ENCODE assay signal across 21 cellular contexts in the genomic region with DNA sequence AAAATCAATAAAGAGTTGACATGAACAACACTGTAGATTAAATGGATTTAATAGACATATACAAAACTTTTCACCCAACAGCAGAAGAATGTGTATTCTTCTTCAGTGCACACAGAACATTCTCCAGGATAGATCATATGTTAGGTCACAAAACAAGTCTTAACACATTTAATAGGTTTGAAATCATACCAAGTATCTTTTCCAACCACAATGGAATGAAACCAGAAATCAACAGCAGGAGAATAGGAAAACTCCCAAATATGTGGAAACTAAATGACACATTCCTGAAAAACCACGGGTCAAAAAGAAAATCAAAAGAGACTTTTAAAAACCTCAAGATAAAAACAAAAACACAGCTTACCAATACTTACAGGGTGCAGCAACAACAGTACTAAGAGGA.
DNase-seq lines count a peak whose midpoint lies in the region; ATAC-seq, FAIRE-seq and TF ChIP-seq lines count a peak whose summit lies in the region.
"Had no signal": no experiment of that assay in that cellular context is flagged by ENCODE, and none has a peak within 500 bp of the region (broad histone marks: within the 10 kb centered on the region; RNA-seq: fewer than 3 reads in every experiment).

No MANE protein-coding gene starts in this region.

- no peak overlapping the region for H3K4me2 ChIP-seq in IMR-90 (ENCODE audit: low read depth, low read length)
- H3K4me2 ChIP-seq: GM23338 had no signal

- no peaks in the 10 kb centered on the region for H3K4me1 ChIP-seq in IMR-90 (ENCODE audit: control insufficient read depth, insufficient read depth, low read length)
- no peaks in the 10 kb centered on the region for H3K4me1 ChIP-seq in breast epithelium
- no peaks in the 10 kb centered on the region for H3K4me1 ChIP-seq in kidney (ENCODE audit: control insufficient read depth in 1 of 2, insufficient read depth in 1 of 2, low read depth in 1 of 2, low read length in 2 of 2)
- H3K4me1 ChIP-seq: left ventricle myocardium inferior, vagina had no signal

- H3K4ac ChIP-seq in IMR-90 (ENCODE audit: low read depth, low read length): no peak overlapping the region

- no CpG with 5 or more reads among the region's 1 CpG for WGBS in IMR-90 (ENCODE audit: extremely low coverage in 2 of 2, insufficient read length in 1 of 2), 2 experiments

- H3K27me3 ChIP-seq in IMR-90 (ENCODE audit: control insufficient read depth, insufficient read depth, low read length) (no peaks in the 10 kb centered on the region), breast epithelium (no peaks in the 10 kb centered on the region)
- H3K27me3 ChIP-seq: vagina had no signal

- H4K8ac ChIP-seq in IMR-90 (ENCODE audit: low read depth in 2 of 2, low read length in 2 of 2): no peak overlapping the region

- H2AFZ ChIP-seq in IMR-90 (replicated peaks; ENCODE audit: low read length, poor library complexity): no peak overlapping the region
- H2AFZ ChIP-seq: GM23338 had no signal

- TF ChIP-seq RAD21 in IMR-90 (IDR thresholded peaks at IDR 0.05; ENCODE audit: low read length): no peak

- TF ChIP-seq POLR2A in IMR-90 (IDR thresholded peaks at IDR 0.05; ENCODE audit: low read depth, low read length) (no peak), breast epithelium (IDR thresholded peaks at IDR 0.05) (no peak)

- H3K27ac ChIP-seq in IMR-90 (ENCODE audit: insufficient read depth, low read length) (no peak overlapping the region), breast epithelium (peak overlapping the region; percentile 19 to 26), kidney (ENCODE audit: low read depth in 2 of 2, low read length in 2 of 2) (no peak overlapping the region)
- H3K27ac ChIP-seq: left ventricle myocardium inferior, vagina had no signal

- intact Hi-C loops in IMR-90 (cut with micrococcal nuclease): no loop called here
- intact Hi-C loops in breast epithelium (cut with DNase I; ENCODE audit: low total_unique reads): no loop called here
- intact Hi-C loops in kidney (cut with DNase I): no loop called here

- no peak overlapping the region for H4K5ac ChIP-seq in IMR-90 (ENCODE audit: low read depth, low read length)

- no peak overlapping the region for H3K4me3 ChIP-seq in AG09309 (ENCODE audit: control insufficient read depth, low read depth, low read length)
- no peak overlapping the region for H3K4me3 ChIP-seq in IMR-90 (ENCODE audit: insufficient read depth, low read depth, low read length)
- no peak overlapping the region for H3K4me3 ChIP-seq in breast epithelium
- no peak overlapping the region for H3K4me3 ChIP-seq in foreskin fibroblast (ENCODE audit: low read depth in 1 of 2, low read length in 2 of 2)
- H3K4me3 ChIP-seq in kidney (ENCODE audit: low read length in 2 of 2): no peak overlapping the region
- H3K4me3 ChIP-seq: GM23338, left ventricle myocardium inferior, vagina had no signal

- peaks cover 10% of the 10 kb centered on the region; the same call in 1 of the 2 replicates for H3K9me3 ChIP-seq in IMR-90 (ENCODE audit: control insufficient read depth, insufficient read depth, low read length)
- peaks cover 10 to 11% of the 10 kb centered on the region in 2 donors for H3K9me3 ChIP-seq in breast epithelium
- H3K9me3 ChIP-seq in kidney (ENCODE audit: control insufficient read depth in 1 of 2, low read length in 2 of 2): peaks cover 0 to 10% of the 10 kb centered on the region in 2 donors

- H2BK5ac ChIP-seq in IMR-90 (ENCODE audit: low read depth, low read length, poor library complexity, severe bottlenecking): no peak overlapping the region

- BruUV-seq in IMR-90 (replicated peaks; lab: Mats Ljungman, UMichigan): no TSS peak

- CTCF ChIA-PET in IMR-90 (lab: Yijun Ruan, JAX): no interaction called here

- no peak overlapping the region for H3K18ac ChIP-seq in IMR-90 (ENCODE audit: low read depth, low read length)

- no peak overlapping the region for H2BK120ac ChIP-seq in IMR-90 (ENCODE audit: low read depth, low read length)

- no peak overlapping the region for H3K23ac ChIP-seq in IMR-90 (ENCODE audit: low read depth, low read length)

- no peak overlapping the region for H2BK20ac ChIP-seq in IMR-90 (ENCODE audit: low read depth, low read length)

- H2AK5ac ChIP-seq in IMR-90 (ENCODE audit: low read depth, low read length): no peak overlapping the region

- H3K79me1 ChIP-seq in IMR-90 (ENCODE audit: low read depth in 1 of 2, low read length in 2 of 2): no peaks in the 10 kb centered on the region

- no peak for FAIRE-seq in kidney (lab: Jason Lieb, UNC)

- dilution Hi-C loops in IMR-90 (cut with HindIII; ENCODE audit: low sequenced_read_pairs, unreplicated experiment): no loop called here

- TF ChIP-seq CTCF in AG09309 (IDR thresholded peaks at IDR 0.05; ENCODE audit: control insufficient read depth, insufficient read depth, low read depth, low read length, missing control alignments) (no peak), IMR-90 (conservative IDR thresholded peaks at IDR 0.05; ENCODE audit: low read depth, low read length) (no peak), breast epithelium (IDR thresholded peaks at IDR 0.05) (no peak), foreskin fibroblast (IDR thresholded peaks at IDR 0.05; ENCODE audit: low read depth, low read length) (no peak), kidney (IDR thresholded peaks at IDR 0.05; ENCODE audit: borderline replicate concordance, extremely low read depth, insufficient read depth) (no peak)

- H2BK15ac ChIP-seq in IMR-90 (ENCODE audit: low read depth, low read length): no peak overlapping the region

- in situ Hi-C loops in IMR-90 (cut with MboI; ENCODE audit: low sequenced_read_pairs): no loop called here

- no peak overlapping the region for H4K91ac ChIP-seq in IMR-90 (ENCODE audit: insufficient read depth, low read depth, low read length)

- ATAC-seq in IMR-90 (ENCODE audit: low read depth): peak; percentile 59
- no peak for ATAC-seq in GM21737 (IDR thresholded peaks at IDR 0.05; ENCODE audit: unreplicated experiment)
- ATAC-seq: activated naive CD4-positive, alpha-beta T cell treated with anti-CD3 and anti-CD28 coated beads, Interleukin-2, amount 50 U/mL, for 72 hours; CD8-positive, alpha-beta T cell; GM23338; T-helper 17 cell had no signal

- DNase-seq in AG09309 (ENCODE audit: low read depth) (peak; percentile 14), IMR-90 (peak; percentile 27), breast epithelium (ENCODE audit: low spot score in 2 of 2) (no peak), foreskin fibroblast (peak; percentile 40 to 62), NCI-H1436 (lab: John Stamatoyannopoulos, UW) (no peak), AG08396 (ENCODE audit: low spot score) (no peak), kidney (no peak)
- DNase-seq: activated CD4-positive, alpha-beta memory T cell treated with anti-CD3 and anti-CD28 coated beads, Interleukin-2, amount 10 ng/mL, durations not matched to agents 7 days and 5 days; activated T-cell treated with anti-CD3 and anti-CD28 coated beads, Interleukin-2, amount 50 U/mL, for 24 hours; caudate nucleus; CD8-positive, alpha-beta T cell; effector CD4-positive, alpha-beta T cell; foreskin melanocyte; left ventricle myocardium inferior; Right ventricle myocardium superior; stimulated activated CD4-positive, alpha-beta T cell treated with anti-CD3 and anti-CD28 coated beads, Interleukin-4, amount 100 ng/mL, for 1 hour; T-helper 17 cell had no signal

- H3K36me3 ChIP-seq in IMR-90 (ENCODE audit: control insufficient read depth, insufficient read depth, low read length) (no peaks in the 10 kb centered on the region), breast epithelium (no peaks in the 10 kb centered on the region), kidney (ENCODE audit: control insufficient read depth in 1 of 2, insufficient read depth in 2 of 2, low read length in 2 of 2) (no peaks in the 10 kb centered on the region)
- H3K36me3 ChIP-seq: left ventricle myocardium inferior, vagina had no signal

- no peak overlapping the region for H2AK9ac ChIP-seq in IMR-90 (replicated peaks; ENCODE audit: low read depth, low read length, poor library complexity)

- no peak overlapping the region for H3K14ac ChIP-seq in IMR-90 (replicated peaks; ENCODE audit: low read depth, low read length)

- POLR2A ChIA-PET in IMR-90 (lab: Charles Lee; ENCODE audit: unreplicated experiment): no interaction called here

- no peak overlapping the region for H3K56ac ChIP-seq in IMR-90 (ENCODE audit: extremely low read depth, insufficient read depth, low read length)

- no peaks in the 10 kb centered on the region for H4K20me1 ChIP-seq in IMR-90 (ENCODE audit: insufficient read depth, low read length)

- no peaks in the 10 kb centered on the region for H3K9me1 ChIP-seq in IMR-90 (ENCODE audit: insufficient read depth, low read length)

- no peak overlapping the region for H3K9ac ChIP-seq in IMR-90 (ENCODE audit: low read depth, low read length)
- H3K9ac ChIP-seq in kidney (ENCODE audit: low read length in 2 of 2): no peak overlapping the region

TF ChIP-seq in IMR-90, 13 proteins besides CTCF, POLR2A, EP300 and RAD21 (continues in another document):
- TF ChIP-seq BHLHE40 (IDR thresholded peaks at IDR 0.05; ENCODE audit: low read depth, low read length) (no peak), RFX5 (IDR thresholded peaks at IDR 0.05; ENCODE audit: low read depth, low read length) (no peak), MAZ (IDR thresholded peaks at IDR 0.05; ENCODE audit: borderline replicate concordance, low read depth, low read length) (no peak), SMC3 (IDR thresholded peaks at IDR 0.05; ENCODE audit: low read depth, low read length) (no peak), CEBPB (IDR thresholded peaks at IDR 0.05; ENCODE audit: low read depth, low read length) (no peak), NFE2L2 (IDR thresholded peaks at IDR 0.05; ENCODE audit: low read depth, low read length) (no peak), FOS (IDR thresholded peaks at IDR 0.05; ENCODE audit: low read depth, low read length) (no peak)
- TF ChIP-seq, protein P1, sequence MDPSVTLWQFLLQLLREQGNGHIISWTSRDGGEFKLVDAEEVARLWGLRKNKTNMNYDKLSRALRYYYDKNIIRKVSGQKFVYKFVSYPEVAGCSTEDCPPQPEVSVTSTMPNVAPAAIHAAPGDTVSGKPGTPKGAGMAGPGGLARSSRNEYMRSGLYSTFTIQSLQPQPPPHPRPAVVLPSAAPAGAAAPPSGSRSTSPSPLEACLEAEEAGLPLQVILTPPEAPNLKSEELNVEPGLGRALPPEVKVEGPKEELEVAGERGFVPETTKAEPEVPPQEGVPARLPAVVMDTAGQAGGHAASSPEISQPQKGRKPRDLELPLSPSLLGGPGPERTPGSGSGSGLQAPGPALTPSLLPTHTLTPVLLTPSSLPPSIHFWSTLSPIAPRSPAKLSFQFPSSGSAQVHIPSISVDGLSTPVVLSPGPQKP (IDR thresholded peaks at IDR 0.05; ENCODE audit: borderline replicate concordance, low read depth, low read length): no peak
- TF ChIP-seq, protein P2, sequence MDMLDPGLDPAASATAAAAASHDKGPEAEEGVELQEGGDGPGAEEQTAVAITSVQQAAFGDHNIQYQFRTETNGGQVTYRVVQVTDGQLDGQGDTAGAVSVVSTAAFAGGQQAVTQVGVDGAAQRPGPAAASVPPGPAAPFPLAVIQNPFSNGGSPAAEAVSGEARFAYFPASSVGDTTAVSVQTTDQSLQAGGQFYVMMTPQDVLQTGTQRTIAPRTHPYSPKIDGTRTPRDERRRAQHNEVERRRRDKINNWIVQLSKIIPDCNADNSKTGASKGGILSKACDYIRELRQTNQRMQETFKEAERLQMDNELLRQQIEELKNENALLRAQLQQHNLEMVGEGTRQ (IDR thresholded peaks at IDR 0.05; ENCODE audit: low read depth, low read length): no peak

Comparison
In these comparisons a context has a peak if more than half of its experiments do, and no peak if none do; other contexts are left out.
1. DNase-seq: peak in AG09309 (single experiment), IMR-90 (single experiment) and foreskin fibroblast (2 of 2); none in breast epithelium (0 of 2), NCI-H1436 (single experiment), AG08396 (single experiment) and kidney (single experiment).
2. H3K27ac ChIP-seq: peak in breast epithelium (2 of 2); none in IMR-90 (single experiment) and kidney (0 of 2).